ENCODE assay signal across 8 cellular contexts in the genomic region with DNA sequence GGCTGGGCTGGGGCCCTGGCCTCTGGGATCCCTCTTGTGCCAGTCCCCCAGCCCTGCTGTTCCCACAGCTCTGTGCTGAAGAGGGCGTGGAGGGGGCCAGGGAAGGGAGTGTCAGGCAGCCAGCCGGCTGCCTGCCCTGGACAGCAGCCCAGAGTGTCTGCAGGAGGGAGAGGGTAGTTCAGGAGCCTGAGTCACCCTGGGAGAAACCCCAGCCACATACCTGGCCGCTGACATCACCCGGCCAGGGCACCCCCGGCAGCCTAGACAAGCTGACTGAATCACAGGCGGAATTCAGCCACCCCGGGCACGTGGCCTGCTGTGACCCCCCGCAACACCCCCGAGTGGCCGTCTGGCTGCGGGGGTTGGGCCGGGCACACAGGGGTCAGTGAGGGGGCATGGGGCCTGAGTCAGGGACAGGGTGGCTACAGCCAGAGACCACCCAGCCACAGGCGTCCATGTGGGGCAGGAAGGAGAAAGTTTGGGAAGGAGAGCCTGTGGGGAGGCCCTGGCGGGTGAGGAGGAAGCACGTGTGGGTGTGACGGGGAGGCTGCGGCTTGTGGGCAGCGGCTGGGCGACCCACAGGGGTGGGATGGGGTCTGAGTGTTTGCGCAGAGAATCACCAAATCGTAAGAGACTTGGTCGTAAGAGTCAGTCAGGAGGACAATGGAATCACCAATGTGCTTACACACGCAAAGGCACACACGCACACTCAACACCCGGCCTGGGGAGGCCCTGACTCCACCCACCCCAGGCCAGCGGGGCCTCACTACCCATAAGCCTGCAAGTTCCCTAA. TPM values are rescaled to one million over a fixed set of nuclear protein-coding genes. Genes with fewer than 3 reads are reported as not detected.
DNase-seq lines count a peak whose midpoint lies in the region; ATAC-seq, FAIRE-seq and TF ChIP-seq lines count a peak whose summit lies in the region.

No MANE protein-coding gene starts in this region.

- H3K4me1 ChIP-seq in A549 (peaks cover 45% of the 10 kb centered on the region), fibroblast of lung (ENCODE audit: control insufficient read depth, extremely low read depth, insufficient read depth, low read length) (peaks cover 14% of the 10 kb centered on the region), upper lobe of right lung (peaks cover 24% of the 10 kb centered on the region)

- no peak for TF ChIP-seq POLR2A in A549 (IDR thresholded peaks at IDR 0.05; ENCODE audit: low read length)

- peaks cover 35% of the 10 kb centered on the region for H3K4me1 Mint-ChIP-seq in nephron

- no peaks in the 10 kb centered on the region for H3K9me3 Mint-ChIP-seq in nephron

- peak; percentile 6 to 27; a peak in 1 of 5 replicates for TF ChIP-seq RAD21 in A549 (conservative IDR thresholded peaks at IDR 0.05 in 1 of 2, IDR thresholded peaks at IDR 0.05 in 1 of 2)

- peak; percentile 86 for FAIRE-seq in A549 (lab: Jason Lieb, UNC)
- FAIRE-seq in D721Med (lab: Jason Lieb, UNC), result no peak

- no peak overlapping the region for H2AFZ ChIP-seq in fibroblast of lung (ENCODE audit: low read length)

- H3K9me3 ChIP-seq in A549, result no peaks in the 10 kb centered on the region
- H3K9me3 ChIP-seq in fibroblast of lung (ENCODE audit: control insufficient read depth, insufficient read depth, low read depth, low read length), result no peaks in the 10 kb centered on the region
- no peaks in the 10 kb centered on the region for H3K9me3 ChIP-seq in upper lobe of right lung

- H3K79me2 ChIP-seq in fibroblast of lung (ENCODE audit: control insufficient read depth, insufficient read depth, low read length), result no peaks in the 10 kb centered on the region

- no peak for TF ChIP-seq CTCF in A549 (IDR thresholded peaks at IDR 0.05)
- TF ChIP-seq CTCF in GM13977 (IDR thresholded peaks at IDR 0.05; ENCODE audit: extremely low read depth, insufficient read depth, missing control alignments), result no peak
- TF ChIP-seq CTCF in fibroblast of lung (conservative IDR thresholded peaks at IDR 0.05 in 1 of 2, IDR thresholded peaks at IDR 0.05 in 1 of 2; ENCODE audit: low read depth in 1 of 2, low read length in 2 of 2), result no peak
- TF ChIP-seq CTCF in nephron (IDR thresholded peaks at IDR 0.05; ENCODE audit: unreplicated experiment in 3 of 3), result no peak
- no peak for TF ChIP-seq CTCF in upper lobe of right lung (IDR thresholded peaks at IDR 0.05)
- no peak for TF ChIP-seq CTCF in D721Med (IDR thresholded peaks at IDR 0.05; ENCODE audit: insufficient read depth, missing control alignments)

- DNase-seq in A549 (ENCODE audit: low read depth in 1 of 2, low spot score in 1 of 2) (peak; percentile 98 to 99), GM13977 (ENCODE audit: low spot score) (peak; percentile 76), NCI-H774 (lab: John Stamatoyannopoulos, UW) (peak; percentile 72), fibroblast of lung (ENCODE audit: low read depth in 2 of 2) (peak; percentile 98 to 100), upper lobe of right lung (peak; percentile 95), D721Med (ENCODE audit: insufficient read length, low spot score) (no peak)
- DNase-seq in activated T-cell treated with anti-CD3 and anti-CD28 coated beads, Interleukin-2, amount 50 U/mL, for 48 hours, result peak; percentile 76 to 83

- H3K9ac ChIP-seq in fibroblast of lung (ENCODE audit: insufficient read depth, low read length), result peak overlapping the region; percentile 80

- peaks cover 19% of the 10 kb centered on the region for H3K27me3 Mint-ChIP-seq in nephron (ENCODE audit: low read depth)

- H3K27me3 ChIP-seq in fibroblast of lung (ENCODE audit: control insufficient read depth, insufficient read depth, low read length), result no peaks in the 10 kb centered on the region
- H3K27me3 ChIP-seq in upper lobe of right lung, result no peaks in the 10 kb centered on the region

- CTCF ChIA-PET in A549 (lab: Yijun Ruan, JAX), result interaction anchor here (1.0 to 33.4 kb wide), 6 partner anchors 11 to 186 kb away, joined by 4 to 1883 read pairs (median 50); a partner anchor contains a TSS

- no peaks in the 10 kb centered on the region for H3K36me3 Mint-ChIP-seq in nephron (ENCODE audit: low read depth)

- intact Hi-C loops in upper lobe of right lung (cut with DNase I), result no loop called here

- peak; percentile 77 to 92; a peak in 4 of 5 replicates for TF ChIP-seq EP300 in A549 (IDR thresholded peaks at IDR 0.05)

- WGBS in A549 (ENCODE audit: missing lambda C conversion rate), result 2% methylated on average over 22 of the region's 27 CpGs

- H3K27ac Mint-ChIP-seq in nephron, result peak overlapping the region; percentile 78 to 91 (median 85)

- POLR2A ChIA-PET in A549 (lab: Yijun Ruan, JAX), result interaction anchor here (0.6 to 2.4 kb wide), 5 partner anchors 11 to 31 kb away, joined by 3 to 33 read pairs (median 5); a partner anchor contains a TSS

- H4K20me1 ChIP-seq in fibroblast of lung (ENCODE audit: control insufficient read depth, extremely low read depth, insufficient read depth, low read length), result no peaks in the 10 kb centered on the region

- in situ Hi-C loops in GM13977 (cut with MboI; ENCODE audit: low pct_unique_long_range_greater_than_20kb, low sequenced_read_pairs, unreplicated experiment), result no loop called here

- H3K4me3 Mint-ChIP-seq in nephron, result peak overlapping the region; percentile 17 to 56 (median 49)

- no peaks in the 10 kb centered on the region for H3K36me3 ChIP-seq in fibroblast of lung (ENCODE audit: control insufficient read depth, insufficient read depth, low read length)
- no peaks in the 10 kb centered on the region for H3K36me3 ChIP-seq in upper lobe of right lung

- ATAC-seq in A549 (peak; percentile 86 to 91), upper lobe of right lung (peak; percentile 86)

- peak overlapping the region; percentile 84 to 89 for H3K27ac ChIP-seq in A549
- H3K27ac ChIP-seq in fibroblast of lung (ENCODE audit: insufficient read depth, low read length), result peak overlapping the region; percentile 99
- peak overlapping the region; percentile 83 for H3K27ac ChIP-seq in upper lobe of right lung

- H3K4me3 ChIP-seq in A549 (peak overlapping the region; percentile 28), fibroblast of lung (replicated peaks in 1 of 4; ENCODE audit: control extremely low read depth in 1 of 4, insufficient read depth in 1 of 4, low read depth in 3 of 4, low read length in 4 of 4) (peak overlapping the region in 2 of 4 experiments; percentile 8 to 33), upper lobe of right lung (no peak overlapping the region)

- peak overlapping the region; percentile 84 for H3K4me2 ChIP-seq in A549
- peak overlapping the region; percentile 87 for H3K4me2 ChIP-seq in fibroblast of lung (ENCODE audit: extremely low read depth, insufficient read depth, low read length)

RNA-seq across cellular contexts. Expression of a gene that starts 11.9 kb away (rescaled TPM):
- polyA plus RNA-seq in A549 (2011; rRNA removed) (27.9 and 48.8 TPM in 2 replicates), A549 (2017; fragmentation: RNase III; extraction: RNeasy Plus Mini Kit Qiagen cat#74134 plus additional on column Dnase treatment) (0.57 to 0.65 TPM (median 0.58 TPM) in 3 replicates), fibroblast of lung (2.8 and 48.6 TPM in 2 replicates)
- 90.2 and 102 TPM in 2 replicates for polyA plus RNA-seq in A549 (2012; cell fraction: cytosol; rRNA removed)
- polyA plus RNA-seq in A549 (2012; cell fraction: nucleus; rRNA removed), result 424 and 553 TPM in 2 replicates
- polyA minus RNA-seq in A549 (2011; rRNA and poly(A)+ RNA removed), result 82.7 and 141 TPM in 2 replicates
- total RNA-seq in fibroblast of lung (9.5 and 24.9 TPM in 2 replicates), upper lobe of right lung (3.6 TPM)
- polyA plus RNA-seq in fibroblast of lung (2012), result 4.6 and 43.1 TPM in 2 replicates
- polyA minus RNA-seq in fibroblast of lung (ENCODE audit: low replicate concordance), result 20.3 and 218 TPM in 2 replicates

RNA-seq across cellular contexts. Expression of a gene that starts 32.2 kb away (rescaled TPM):
- 81.7 and 109 TPM in 2 replicates for polyA plus RNA-seq in A549 (2011; rRNA removed)
- polyA plus RNA-seq in A549 (2012; cell fraction: cytosol; rRNA removed), result 165 and 195 TPM in 2 replicates
- polyA plus RNA-seq in A549 (2012; cell fraction: nucleus; rRNA removed), result 178 and 201 TPM in 2 replicates
- polyA plus RNA-seq in A549 (2017; fragmentation: RNase III; extraction: RNeasy Plus Mini Kit Qiagen cat#74134 plus additional on column Dnase treatment), result 89.7 to 97.6 TPM (median 93.0 TPM) in 3 replicates
- 175 and 210 TPM in 2 replicates for polyA minus RNA-seq in A549 (2011; rRNA and poly(A)+ RNA removed)
- total RNA-seq in fibroblast of lung, result 81.1 and 81.4 TPM in 2 replicates
- 49.3 and 69.6 TPM in 2 replicates for polyA plus RNA-seq in fibroblast of lung
- polyA plus RNA-seq in fibroblast of lung (2012), result 104 and 125 TPM in 2 replicates
- 181 and 256 TPM in 2 replicates for polyA minus RNA-seq in fibroblast of lung (ENCODE audit: low replicate concordance)
- total RNA-seq in upper lobe of right lung, result 48.8 TPM

RNA-seq across cellular contexts. Expression of a gene that starts 40.9 kb away (rescaled TPM):
- polyA plus RNA-seq in A549 (2011; rRNA removed), result 4.7 and 5.3 TPM in 2 replicates
- polyA plus RNA-seq in A549 (2012; cell fraction: cytosol; rRNA removed), result 4.7 and 7.4 TPM in 2 replicates
- 5.4 and 5.8 TPM in 2 replicates for polyA plus RNA-seq in A549 (2012; cell fraction: nucleus; rRNA removed)
- 6.3 to 9.0 TPM (median 8.1 TPM) in 3 replicates for polyA plus RNA-seq in A549 (2017; fragmentation: RNase III; extraction: RNeasy Plus Mini Kit Qiagen cat#74134 plus additional on column Dnase treatment)
- polyA minus RNA-seq in A549 (2011; rRNA and poly(A)+ RNA removed), result 6.7 and 10.8 TPM in 2 replicates
- 5.1 and 7.9 TPM in 2 replicates for total RNA-seq in fibroblast of lung
- 8.9 and 11.7 TPM in 2 replicates for polyA plus RNA-seq in fibroblast of lung
- 19.8 and 23.8 TPM in 2 replicates for polyA plus RNA-seq in fibroblast of lung (2012)
- polyA minus RNA-seq in fibroblast of lung (ENCODE audit: low replicate concordance), result 15.0 and 45.2 TPM in 2 replicates
- 13.3 TPM for total RNA-seq in upper lobe of right lung

RNA-seq across cellular contexts. Expression of a gene that starts 42.3 kb away (rescaled TPM):
- polyA plus RNA-seq in A549 (2011; rRNA removed) (9.2 and 9.8 TPM in 2 replicates), A549 (2017; fragmentation: RNase III; extraction: RNeasy Plus Mini Kit Qiagen cat#74134 plus additional on column Dnase treatment) (6.6 to 11.2 TPM (median 10.5 TPM) in 3 replicates), fibroblast of lung (2.3 and 2.6 TPM in 2 replicates)
- 8.9 and 11.1 TPM in 2 replicates for polyA plus RNA-seq in A549 (2012; cell fraction: cytosol; rRNA removed)
- 6.6 TPM in 2 replicates for polyA plus RNA-seq in A549 (2012; cell fraction: nucleus; rRNA removed)
- 1.2 and 1.5 TPM in 2 replicates for polyA minus RNA-seq in A549 (2011; rRNA and poly(A)+ RNA removed)
- total RNA-seq in fibroblast of lung (1.8 and 2.8 TPM in 2 replicates), upper lobe of right lung (0.67 TPM)
- polyA plus RNA-seq in fibroblast of lung (2012), result 3.1 and 3.2 TPM in 2 replicates
- polyA minus RNA-seq in fibroblast of lung (ENCODE audit: low replicate concordance), result not detected in 2 replicates

RNA-seq across cellular contexts. Expression of a gene that starts 49.5 kb away (rescaled TPM):
- polyA plus RNA-seq in A549 (2011; rRNA removed), result 11.7 and 15.1 TPM in 2 replicates
- polyA plus RNA-seq in A549 (2012; cell fraction: cytosol; rRNA removed), result 22.5 and 22.8 TPM in 2 replicates
- polyA plus RNA-seq in A549 (2012; cell fraction: nucleus; rRNA removed), result 17.7 and 21.5 TPM in 2 replicates
- 28.2 to 34.0 TPM (median 31.2 TPM) in 3 replicates for polyA plus RNA-seq in A549 (2017; fragmentation: RNase III; extraction: RNeasy Plus Mini Kit Qiagen cat#74134 plus additional on column Dnase treatment)
- polyA minus RNA-seq in A549 (2011; rRNA and poly(A)+ RNA removed), result 7.0 and 9.0 TPM in 2 replicates
- total RNA-seq in fibroblast of lung, result 3.6 and 5.4 TPM in 2 replicates
- 4.7 and 5.3 TPM in 2 replicates for polyA plus RNA-seq in fibroblast of lung
- polyA plus RNA-seq in fibroblast of lung (2012), result 3.5 and 4.3 TPM in 2 replicates
- 5.8 and 7.2 TPM in 2 replicates for polyA minus RNA-seq in fibroblast of lung (ENCODE audit: low replicate concordance)
- 5.4 TPM for total RNA-seq in upper lobe of right lung
